ENCODE assay signal across 8 cellular contexts in genomic region chr7:140479739-140480084, GRCh38. TPM values are rescaled to one million over a fixed set of nuclear protein-coding genes. Genes with fewer than 3 reads are reported as not detected.
DNase-seq lines count a peak whose midpoint lies in the region; ATAC-seq, FAIRE-seq and TF ChIP-seq lines count a peak whose summit lies in the region.

No MANE protein-coding gene starts in this region.

- peak overlapping the region; percentile 96 for H3K4me3 Mint-ChIP-seq in endodermal cell

- 44% methylated on average over 2 of the region's 2 CpGs; no CpG with 5 or more reads in 1 of the 2 experiments for WGBS in endodermal cell (ENCODE audit: insufficient coverage in 1 of 2, insufficient read length in 1 of 2), 2 experiments
- 0% methylated on average over 2 of the region's 2 CpGs for WGBS in pancreas, 2 donors

- H3K4me1 ChIP-seq in DOHH2 (ENCODE audit: control insufficient read depth, low read length) (peaks cover 29% of the 10 kb centered on the region), endodermal cell (ENCODE audit: control insufficient read depth, insufficient read depth, low read length) (no peaks in the 10 kb centered on the region), pancreas (peaks cover 4 to 24% (median 7%) of the 10 kb centered on the region in 3 donors)

- peaks cover 21% of the 10 kb centered on the region for H4K20me1 ChIP-seq in DOHH2 (ENCODE audit: control insufficient read depth, insufficient read depth, low read depth, low read length)

- H3K27me3 ChIP-seq in DOHH2 (ENCODE audit: control insufficient read depth, low read length): peaks cover 2% of the 10 kb centered on the region; the same call in 1 of the 2 replicates
- H3K27me3 ChIP-seq in MG63: no peaks in the 10 kb centered on the region
- no peaks in the 10 kb centered on the region for H3K27me3 ChIP-seq in endodermal cell (ENCODE audit: control insufficient read depth, insufficient read depth, low read length, poor library complexity, severe bottlenecking)
- no peaks in the 10 kb centered on the region for H3K27me3 ChIP-seq in pancreas

- peaks cover 33% of the 10 kb centered on the region for H3K4me1 Mint-ChIP-seq in endodermal cell

- H3K36me3 Mint-ChIP-seq in endodermal cell (ENCODE audit: low read depth): peaks cover 3% of the 10 kb centered on the region

- TF ChIP-seq CTCF in DOHH2 (IDR thresholded peaks at IDR 0.05; ENCODE audit: low read depth, low read length, poor library complexity, severe bottlenecking): no peak
- no peak for TF ChIP-seq CTCF in endodermal cell (conservative IDR thresholded peaks at IDR 0.05)
- no peak for TF ChIP-seq CTCF in pancreas (IDR thresholded peaks at IDR 0.05)

- H3K27ac ChIP-seq in DOHH2 (ENCODE audit: low read depth, low read length) (no peak overlapping the region), endodermal cell (ENCODE audit: low read depth, low read length) (no peak overlapping the region), pancreas (peak overlapping the region; percentile 79 to 95 (median 92))

- intact Hi-C loops in pancreas (cut with DNase I): no loop called here

- H3K79me2 ChIP-seq in DOHH2 (ENCODE audit: control insufficient read depth, low read length): peaks cover 46% of the 10 kb centered on the region

- H3K36me3 ChIP-seq in DOHH2 (ENCODE audit: control insufficient read depth, low read length) (peaks cover 12% of the 10 kb centered on the region), MG63 (no peaks in the 10 kb centered on the region), endodermal cell (ENCODE audit: control insufficient read depth, insufficient read depth, low read length) (peaks cover 5% of the 10 kb centered on the region), pancreas (no peaks in the 10 kb centered on the region)

- H3F3A ChIP-seq in DOHH2 (ENCODE audit: control insufficient read depth, insufficient read depth): no peaks in the 10 kb centered on the region

- no peaks in the 10 kb centered on the region for H3K27me3 Mint-ChIP-seq in endodermal cell (ENCODE audit: insufficient read depth)

- no peak for FAIRE-seq in pancreas (lab: Jason Lieb, UNC)

- H3K4me2 ChIP-seq in DOHH2 (ENCODE audit: low read length): peak overlapping the region; percentile 82

- no peak for DNase-seq in MG63
- DNase-seq in endodermal cell: no peak
- no peak for DNase-seq in pancreas
- no peak for DNase-seq in NCI-H1694 treated with DMSO at 0.1 percent for 48 hours (lab: John Stamatoyannopoulos, UW)
- DNase-seq in medulla oblongata (ENCODE audit: extremely low spot score): no peak
- DNase-seq in effector CD4-positive, alpha-beta T cell: no peak

- ATAC-seq in pancreas: peak in 1 of 4 donors; percentile 5
- ATAC-seq in HG02759 (IDR thresholded peaks at IDR 0.05; ENCODE audit: unreplicated experiment): no peak

- H3K9me3 Mint-ChIP-seq in endodermal cell: no peaks in the 10 kb centered on the region

- H3K9me3 ChIP-seq in DOHH2 (ENCODE audit: control insufficient read depth, insufficient read depth, low read length): no peaks in the 10 kb centered on the region
- no peaks in the 10 kb centered on the region for H3K9me3 ChIP-seq in MG63
- H3K9me3 ChIP-seq in endodermal cell (ENCODE audit: control insufficient read depth, low read length): no peaks in the 10 kb centered on the region
- H3K9me3 ChIP-seq in pancreas: no peaks in the 10 kb centered on the region

- H3K27ac Mint-ChIP-seq in endodermal cell: peak overlapping the region; percentile 88

- H3K9me2 ChIP-seq in DOHH2 (replicated peaks; ENCODE audit: control insufficient read depth, low read length): no peaks in the 10 kb centered on the region

- no peak overlapping the region for H3K9ac ChIP-seq in endodermal cell (ENCODE audit: extremely low read depth, low read length, poor library complexity, severe bottlenecking)

- H3K4me3 ChIP-seq in DOHH2 (ENCODE audit: low read length) (peak overlapping the region; percentile 90), MG63 (peak overlapping the region; percentile 70), endodermal cell (ENCODE audit: low read length) (peak overlapping the region; percentile 88), pancreas (peak overlapping the region; percentile 97 to 100 (median 98))

RNA-seq across cellular contexts. Expression of gene MKRN1, which starts 0.4 kb away (rescaled TPM):
- 29.7 and 45.8 TPM in 2 replicates for total RNA-seq in MG63 (2014; rRNA removed; shearing (Covaris generic); ENCODE audit: low replicate concordance)
- total RNA-seq in endodermal cell (100 to 1,000 TPM; 135 to 163 TPM), pancreas (10 to 100 TPM; 59.3 to 65.8 (median 61.0) TPM)
- 77.2 TPM for polyA plus RNA-seq in endodermal cell (2013, experiment 1 of 2)
- polyA plus RNA-seq in endodermal cell (2013, experiment 2 of 2): 67.4 TPM
- 10 to 100 TPM; 26.5 to 47.2 TPM for polyA plus RNA-seq in pancreas

Comparison
In these comparisons a context has a peak if more than half of its experiments do, and no peak if none do; other contexts are left out.
1. H3K27ac ChIP-seq: peak in pancreas (4 of 4); none in DOHH2 (single experiment) and endodermal cell (single experiment).
2. Peak in every context shown above with its lines, with median percentiles within 50 percentile points of each other: H3K4me3 ChIP-seq.